9 cellular contexts compared by ENCODE assay signal in genomic region chr6:140441256-140441655, GRCh38.
DNase-seq lines count a peak whose midpoint lies in the region; ATAC-seq, FAIRE-seq and TF ChIP-seq lines count a peak whose summit lies in the region.
"Had no signal": no experiment of that assay in that cellular context is flagged by ENCODE, and none has a peak within 500 bp of the region (broad histone marks: within the 10 kb centered on the region; RNA-seq: fewer than 3 reads in every experiment).

No MANE protein-coding gene starts in this region.

- peak in 6 of 7 experiments; percentile 22 to 60 (median 57) for TF ChIP-seq CTCF in body of pancreas (IDR thresholded peaks at IDR 0.05)
- TF ChIP-seq CTCF in kidney (IDR thresholded peaks at IDR 0.05; ENCODE audit: borderline replicate concordance, extremely low read depth, insufficient read depth): peak; percentile 51

- TF ChIP-seq POLR2A in body of pancreas (IDR thresholded peaks at IDR 0.05): no peak

- WGBS in body of pancreas, 2 donors: 48 to 51% methylated on average over 6 of the region's 6 CpGs

- H3K36me3 ChIP-seq in body of pancreas (replicated peaks in 1 of 2; ENCODE audit: insufficient read depth in 1 of 2, low read depth in 2 of 2) (no peaks in the 10 kb centered on the region), kidney (ENCODE audit: control insufficient read depth in 1 of 2, insufficient read depth in 2 of 2, low read length in 2 of 2) (no peaks in the 10 kb centered on the region)

- H3K27me3 ChIP-seq in body of pancreas: no peaks in the 10 kb centered on the region

- DNase-seq in NCI-H345 (lab: John Stamatoyannopoulos, UW) (peak; percentile 20), NCI-H345 treated with DMSO at 0.1 percent for 48 hours (lab: John Stamatoyannopoulos, UW; ENCODE audit: unreplicated experiment) (no peak), LHCN-M2 (ENCODE audit: low read depth) (peak; percentile 95), body of pancreas (peak; percentile 43 to 56 (median 46)), kidney (peak; percentile 64), superior temporal gyrus (ENCODE audit: extremely low spot score) (peak; percentile 33)
- DNase-seq: CD4-positive, CD25-positive, alpha-beta regulatory T cell had no signal

- no peak overlapping the region for H3K9ac ChIP-seq in kidney (ENCODE audit: low read length in 2 of 2)

- peak; percentile 77 for ATAC-seq in body of pancreas
- no peak for ATAC-seq in GM21367 (IDR thresholded peaks at IDR 0.05; ENCODE audit: unreplicated experiment)
- ATAC-seq in HG02763 (IDR thresholded peaks at IDR 0.05; ENCODE audit: unreplicated experiment): no peak

- H3K9me3 ChIP-seq in body of pancreas (no peaks in the 10 kb centered on the region), kidney (ENCODE audit: control insufficient read depth in 1 of 2, low read length in 2 of 2) (no peaks in the 10 kb centered on the region)

- H3K27ac ChIP-seq in body of pancreas: no peak overlapping the region
- H3K27ac ChIP-seq in kidney (ENCODE audit: low read depth in 2 of 2, low read length in 2 of 2): no peak overlapping the region

- FAIRE-seq in kidney (lab: Jason Lieb, UNC): no peak

- H3K4me1 ChIP-seq in body of pancreas (peaks cover 8% of the 10 kb centered on the region), kidney (ENCODE audit: control insufficient read depth in 1 of 2, insufficient read depth in 1 of 2, low read depth in 1 of 2, low read length in 2 of 2) (peaks cover 0 to 3% of the 10 kb centered on the region in 2 donors)

- intact Hi-C loops in body of pancreas (cut with DNase I): no loop called here
- intact Hi-C loops in kidney (cut with DNase I): no loop called here

- H3K4me3 ChIP-seq in body of pancreas: no peak overlapping the region
- H3K4me3 ChIP-seq in kidney (ENCODE audit: low read length in 2 of 2): no peak overlapping the region
